ENCODE assay signal across 9 cellular contexts in genomic region chr9:96565684-96566360, GRCh38. TPM values are rescaled to one million over a fixed set of nuclear protein-coding genes. Genes with fewer than 3 reads are reported as not detected.
DNase-seq lines count a peak whose midpoint lies in the region; ATAC-seq and TF ChIP-seq lines count a peak whose summit lies in the region.
"Had no signal": no experiment of that assay in that cellular context is flagged by ENCODE, and none has a peak within 500 bp of the region (broad histone marks: within the 10 kb centered on the region; RNA-seq: fewer than 3 reads in every experiment).

No MANE protein-coding gene starts in this region.

- H3K4me3 Mint-ChIP-seq in CD4-positive, CD25-positive, alpha-beta regulatory T cell, result peak overlapping the region; percentile 72 to 92 (median 89)

- peaks cover 25% of the 10 kb centered on the region for H3K4me1 ChIP-seq in CD4-positive, CD25-positive, alpha-beta regulatory T cell (ENCODE audit: control insufficient read depth, insufficient read depth, low read length, poor library complexity, severe bottlenecking)
- H3K4me1 ChIP-seq in esophagus muscularis mucosa, result peaks cover 6 to 25% (median 24%) of the 10 kb centered on the region in 4 donors
- H3K4me1 ChIP-seq in neutrophil (ENCODE audit: control insufficient read depth in 1 of 2, insufficient read depth in 1 of 2, low read depth in 1 of 2, low read length in 1 of 2), result peaks cover 26 to 30% of the 10 kb centered on the region in 2 experiments

- WGBS in esophagus muscularis mucosa, result 20% methylated on average over 7 of the region's 7 CpGs

- peaks cover 18 to 30% (median 22%) of the 10 kb centered on the region in 4 donors for H3K4me1 Mint-ChIP-seq in CD4-positive, CD25-positive, alpha-beta regulatory T cell

- TF ChIP-seq CTCF in esophagus muscularis mucosa (IDR thresholded peaks at IDR 0.05) (no peak), neutrophil (IDR thresholded peaks at IDR 0.05) (no peak), GM13976 (IDR thresholded peaks at IDR 0.05; ENCODE audit: borderline replicate concordance, control extremely low read depth, extremely low read depth, insufficient read depth, missing control alignments) (no peak)

- TF ChIP-seq POLR2A in esophagus muscularis mucosa (IDR thresholded peaks at IDR 0.05; ENCODE audit: low read depth), result no peak

- no peak for DNase-seq in CD4-positive, CD25-positive, alpha-beta regulatory T cell
- DNase-seq in RKO (ENCODE audit: low spot score) (peak; percentile 19), esophagus muscularis mucosa (ENCODE audit: extremely low spot score) (no peak), left lobe of liver (ENCODE audit: low spot score) (no peak), GM13976 (ENCODE audit: low spot score) (no peak)
- DNase-seq in stimulated activated CD4-positive, alpha-beta T cell treated with anti-CD3 and anti-CD28 coated beads, Interleukin-2, amount 100 ng/mL, for 48 hours, result no peak

- H3K36me3 Mint-ChIP-seq in CD4-positive, CD25-positive, alpha-beta regulatory T cell, result peaks cover 12% of the 10 kb centered on the region

- H3K36me3 ChIP-seq in CD4-positive, CD25-positive, alpha-beta regulatory T cell (ENCODE audit: control insufficient read depth, insufficient read depth, low read length), result peaks cover 9% of the 10 kb centered on the region
- H3K36me3 ChIP-seq in esophagus muscularis mucosa (peaks cover 0 to 20% (median 12%) of the 10 kb centered on the region in 4 donors), neutrophil (peaks cover 8% of the 10 kb centered on the region)

- H3K27me3 ChIP-seq in CD4-positive, CD25-positive, alpha-beta regulatory T cell (ENCODE audit: control insufficient read depth, insufficient read depth, low read length), result no peaks in the 10 kb centered on the region
- H3K27me3 ChIP-seq in esophagus muscularis mucosa (no peaks in the 10 kb centered on the region), neutrophil (peaks cover 7% of the 10 kb centered on the region)
- H3K27me3 ChIP-seq: foreskin keratinocyte had no signal

- in situ Hi-C loops in GM13976 (cut with MboI; ENCODE audit: low sequenced_read_pairs, unreplicated experiment), result no loop called here

- peak overlapping the region; percentile 83 for H3K27ac ChIP-seq in CD4-positive, CD25-positive, alpha-beta regulatory T cell (ENCODE audit: insufficient read depth, low read length, poor library complexity, severe bottlenecking)
- H3K27ac ChIP-seq in esophagus muscularis mucosa (replicated peaks in 1 of 4), result peak overlapping the region; percentile 87 to 94 (median 89)
- no peak overlapping the region for H3K27ac ChIP-seq in neutrophil

- intact Hi-C loops in esophagus muscularis mucosa (cut with DNase I), result loop anchor here (5.0 kb wide), 2 partner anchors 51 to 114 kb away; partner anchors contain the start of genes CDC14B and HABP4

- H3K27me3 Mint-ChIP-seq in CD4-positive, CD25-positive, alpha-beta regulatory T cell, result peaks cover 4% of the 10 kb centered on the region

- no peak for ATAC-seq in CD4-positive, CD25-positive, alpha-beta regulatory T cell (ENCODE audit: low read depth in 2 of 2)
- ATAC-seq in HG02840 (IDR thresholded peaks at IDR 0.05; ENCODE audit: low FRiP score, unreplicated experiment), result no peak
- no peak for ATAC-seq in left lobe of liver

- peak overlapping the region; percentile 81 for H3K4me3 ChIP-seq in CD4-positive, CD25-positive, alpha-beta regulatory T cell (ENCODE audit: low read depth, low read length)
- peak overlapping the region; percentile 74 to 91 (median 90) for H3K4me3 ChIP-seq in esophagus muscularis mucosa
- H3K4me3 ChIP-seq in neutrophil (ENCODE audit: low read depth in 1 of 2, low read length in 1 of 2), result peak overlapping the region; percentile 67 to 76

- no peaks in the 10 kb centered on the region for H3K9me3 ChIP-seq in CD4-positive, CD25-positive, alpha-beta regulatory T cell (ENCODE audit: control insufficient read depth in 2 of 2, low read length in 2 of 2)
- H3K9me3 ChIP-seq in esophagus muscularis mucosa (no peaks in the 10 kb centered on the region), neutrophil (no peaks in the 10 kb centered on the region)

- peaks cover 0 to 3% (median 0%) of the 10 kb centered on the region in 7 donors for H3K9me3 Mint-ChIP-seq in CD4-positive, CD25-positive, alpha-beta regulatory T cell

- no peak for TF ChIP-seq EP300 in esophagus muscularis mucosa (IDR thresholded peaks at IDR 0.05)

- peak overlapping the region; percentile 71 to 75 (median 73) for H3K27ac Mint-ChIP-seq in CD4-positive, CD25-positive, alpha-beta regulatory T cell

RNA-seq across cellular contexts. Expression of gene CDC14B, which starts 53.8 kb away (rescaled TPM):
- 7.1 TPM for total RNA-seq in CD4-positive, CD25-positive, alpha-beta regulatory T cell
- 10 to 100 TPM in 2 of 4 donors, 1 to 10 TPM in 2; 7.4 to 17.7 (median 10.1) TPM for polyA plus RNA-seq in CD4-positive, CD25-positive, alpha-beta regulatory T cell
- total RNA-seq in esophagus muscularis mucosa, result 10 to 100 TPM; 22.0 to 39.7 (median 27.0) TPM
- total RNA-seq in left lobe of liver, result 29.0 TPM
